Comparison of ENCODE assay signal across 15 cellular contexts in genomic region chr7:100093925-100094486, GRCh38. TPM values are rescaled to one million over a fixed set of nuclear protein-coding genes. Genes with fewer than 3 reads are reported as not detected.
DNase-seq lines count a peak whose midpoint lies in the region; ATAC-seq and TF ChIP-seq lines count a peak whose summit lies in the region.
"Had no signal": no experiment of that assay in that cellular context is flagged by ENCODE, and none has a peak within 500 bp of the region (broad histone marks: within the 10 kb centered on the region; RNA-seq: fewer than 3 reads in every experiment).

No MANE protein-coding gene starts in this region.

- CTCF ChIA-PET in A673 (lab: Charles Lee): no interaction called here

- H3K9me3 ChIP-seq in A673 (ENCODE audit: low read depth, low read length, poor library complexity, severe bottlenecking) (no peaks in the 10 kb centered on the region), endodermal cell (ENCODE audit: control insufficient read depth, low read length) (no peaks in the 10 kb centered on the region)
- H3K9me3 ChIP-seq: body of pancreas had no signal

- no peak overlapping the region for H3K4me3 ChIP-seq in A673 (ENCODE audit: low read depth, low read length, poor library complexity, severe bottlenecking)
- no peak overlapping the region for H3K4me3 ChIP-seq in H7 (ENCODE audit: insufficient read depth, low read depth, low read length)
- no peak overlapping the region for H3K4me3 ChIP-seq in endodermal cell (ENCODE audit: low read length)
- H3K4me3 ChIP-seq: body of pancreas had no signal

- intact Hi-C loops in A673 (cut with micrococcal nuclease; ENCODE audit: unreplicated experiment): no loop called here

- peaks cover 14% of the 10 kb centered on the region for H3K4me1 Mint-ChIP-seq in endodermal cell

- ATAC-seq in HG03025 (IDR thresholded peaks at IDR 0.05; ENCODE audit: low FRiP score, unreplicated experiment): no peak
- ATAC-seq: body of pancreas had no signal

- no peak overlapping the region for H3K9ac ChIP-seq in endodermal cell (ENCODE audit: extremely low read depth, low read length, poor library complexity, severe bottlenecking)

- DNase-seq in A673 (ENCODE audit: low spot score): peak; percentile 37
- peak; percentile 21 for DNase-seq in H7
- no peak for DNase-seq in endodermal cell
- no peak for DNase-seq in pons (ENCODE audit: low spot score)
- no peak for DNase-seq in COLO668 (lab: John Stamatoyannopoulos, UW; ENCODE audit: unreplicated experiment)
- DNase-seq: activated CD4-positive, alpha-beta T cell treated with anti-CD3 and anti-CD28 coated beads for 4 hours; body of pancreas; GDM1; MV-4-11; NCI-H2171; right cardiac atrium had no signal

- WGBS in endodermal cell (ENCODE audit: insufficient coverage in 1 of 2, insufficient read length in 1 of 2), 2 experiments: 89 to 97% methylated on average over 13 to 16 of the region's 16 CpGs

- no peak overlapping the region for H3K4me3 Mint-ChIP-seq in endodermal cell
- H3K4me3 Mint-ChIP-seq: activated T-helper 1 cell treated with anti-CD3 and anti-CD28 coated beads, Interleukin-12 subunit alpha, Interleukin-12 subunit beta, Interleukin-2, Interleukin-4 antibody, amounts not matched to agents 30 ng/mL and 10 ng/mL and 1 ng/mL, durations not matched to agents 14 hours and 24 hours and 36 hours; B cell; stimulated activated naive CD8-positive, alpha-beta T cell treated with anti-CD3 and anti-CD28 coated beads, Interleukin-15, Interleukin-2, amounts not matched to agents 100 ng/mL and 50 ng/mL, for 24 hours had no signal

- H3K27me3 ChIP-seq in A673 (replicated peaks; ENCODE audit: insufficient read depth, low read depth, low read length, poor library complexity): no peaks in the 10 kb centered on the region
- H3K27me3 ChIP-seq in H7 (ENCODE audit: control insufficient read depth, insufficient read depth, low read length): no peaks in the 10 kb centered on the region
- H3K27me3 ChIP-seq in endodermal cell (ENCODE audit: control insufficient read depth, insufficient read depth, low read length, poor library complexity, severe bottlenecking): no peaks in the 10 kb centered on the region
- H3K27me3 ChIP-seq: body of pancreas had no signal

- H3K36me3 Mint-ChIP-seq in endodermal cell (ENCODE audit: low read depth): peaks cover 85% of the 10 kb centered on the region

- H3K27me3 Mint-ChIP-seq in endodermal cell (ENCODE audit: insufficient read depth): no peaks in the 10 kb centered on the region
- H3K27me3 Mint-ChIP-seq: B cell; stimulated activated naive CD8-positive, alpha-beta T cell treated with anti-CD3 and anti-CD28 coated beads, Interleukin-15, Interleukin-2, amounts not matched to agents 100 ng/mL and 50 ng/mL, for 24 hours had no signal

- TF ChIP-seq CTCF in A673 (conservative IDR thresholded peaks at IDR 0.05; ENCODE audit: low read depth, low read length) (no peak), endodermal cell (conservative IDR thresholded peaks at IDR 0.05) (no peak)

- peak overlapping the region; percentile 17 for H3K27ac ChIP-seq in A673 (ENCODE audit: low read depth, low read length, poor library complexity, severe bottlenecking)
- H3K27ac ChIP-seq in endodermal cell (ENCODE audit: low read depth, low read length): no peak overlapping the region
- H3K27ac ChIP-seq: body of pancreas had no signal

- BruUV-seq in A673 (replicated peaks; lab: Mats Ljungman, UMichigan): no TSS peak

- no peaks in the 10 kb centered on the region for H3K9me3 Mint-ChIP-seq in endodermal cell
- H3K9me3 Mint-ChIP-seq: activated T-helper 1 cell treated with anti-CD3 and anti-CD28 coated beads, Interleukin-12 subunit alpha, Interleukin-12 subunit beta, Interleukin-2, Interleukin-4 antibody, amounts not matched to agents 30 ng/mL and 10 ng/mL and 1 ng/mL, durations not matched to agents 14 hours and 24 hours and 36 hours; stimulated activated naive CD8-positive, alpha-beta T cell treated with anti-CD3 and anti-CD28 coated beads, Interleukin-15, Interleukin-2, amounts not matched to agents 100 ng/mL and 50 ng/mL, for 24 hours had no signal

- H3K36me3 ChIP-seq in A673 (ENCODE audit: insufficient read depth, low read length, poor library complexity, severe bottlenecking) (peaks cover 90% of the 10 kb centered on the region), H7 (replicated peaks; ENCODE audit: control insufficient read depth, insufficient read depth, low read length) (peaks cover 72% of the 10 kb centered on the region), endodermal cell (ENCODE audit: control insufficient read depth, insufficient read depth, low read length) (peaks cover 88% of the 10 kb centered on the region)

- H3K27ac Mint-ChIP-seq in endodermal cell: peak overlapping the region; percentile 77
- H3K27ac Mint-ChIP-seq: activated T-helper 1 cell treated with anti-CD3 and anti-CD28 coated beads, Interleukin-12 subunit alpha, Interleukin-12 subunit beta, Interleukin-2, Interleukin-4 antibody, amounts not matched to agents 30 ng/mL and 10 ng/mL and 1 ng/mL, durations not matched to agents 14 hours and 24 hours and 36 hours; B cell had no signal

- peaks cover 21% of the 10 kb centered on the region for H3K4me1 ChIP-seq in A673 (ENCODE audit: insufficient read depth, low read length, poor library complexity, severe bottlenecking)
- peaks cover 6% of the 10 kb centered on the region for H3K4me1 ChIP-seq in endodermal cell (ENCODE audit: control insufficient read depth, insufficient read depth, low read length)

- POLR2A ChIA-PET in A673 (lab: Charles Lee; ENCODE audit: low non-redundant PET): interaction anchor here (0.7 kb wide), 1 partner anchor 213 kb away, joined by 3 read pairs; no protein-coding TSS in a partner anchor

RNA-seq across cellular contexts. Expression of gene COPS6, which starts 5.2 kb away (rescaled TPM):
- total RNA-seq in A673 (2021): 155 and 166 TPM in 2 replicates
- 51.8 and 59.6 TPM in 2 replicates for total RNA-seq in H7 (2014; rRNA removed; shearing (Covaris generic))
- 100 to 1,000 TPM; 109 to 121 TPM for total RNA-seq in endodermal cell
- polyA plus RNA-seq in endodermal cell (2013, experiment 1 of 2): 105 TPM
- 104 TPM for polyA plus RNA-seq in endodermal cell (2013, experiment 2 of 2)

RNA-seq across cellular contexts. Expression of gene MCM7, which starts 7.2 kb away (rescaled TPM):
- total RNA-seq in A673 (2021): 399 and 418 TPM in 2 replicates
- 363 and 383 TPM in 2 replicates for total RNA-seq in H7 (2014; rRNA removed; shearing (Covaris generic))
- total RNA-seq in endodermal cell: 100 to 1,000 TPM; 219 to 242 TPM
- polyA plus RNA-seq in endodermal cell (2013, experiment 1 of 2): 247 TPM
- polyA plus RNA-seq in endodermal cell (2013, experiment 2 of 2): 223 TPM

RNA-seq across cellular contexts. Expression of gene AP4M1, which starts 7.4 kb away (rescaled TPM):
- 24.0 and 25.1 TPM in 2 replicates for total RNA-seq in A673 (2021)
- total RNA-seq in H7 (2014; rRNA removed; shearing (Covaris generic)): 15.1 and 23.3 TPM in 2 replicates
- 10 to 100 TPM; 26.3 to 31.5 TPM for total RNA-seq in endodermal cell
- 28.5 TPM for polyA plus RNA-seq in endodermal cell (2013, experiment 1 of 2)
- polyA plus RNA-seq in endodermal cell (2013, experiment 2 of 2): 26.7 TPM

RNA-seq across cellular contexts. Expression of gene ZNF3, which starts 12.5 kb away (rescaled TPM):
- total RNA-seq in A673 (2021) (50.2 and 50.8 TPM in 2 replicates), endodermal cell (10 to 100 TPM; 32.8 to 39.9 TPM)
- 40.8 and 51.0 TPM in 2 replicates for total RNA-seq in H7 (2014; rRNA removed; shearing (Covaris generic))
- 48.7 TPM for polyA plus RNA-seq in endodermal cell (2013, experiment 1 of 2)
- 43.7 TPM for polyA plus RNA-seq in endodermal cell (2013, experiment 2 of 2)

RNA-seq across cellular contexts. Expression of gene TAF6, which starts 25.2 kb away (rescaled TPM):
- total RNA-seq in A673 (2021): 97.3 and 98.8 TPM in 2 replicates
- total RNA-seq in H7 (2014; rRNA removed; shearing (Covaris generic)): 104 and 106 TPM in 2 replicates
- total RNA-seq in endodermal cell: 100 to 1,000 TPM in 1 of 2 donors, 10 to 100 TPM in 1; 83.1 to 113 TPM
- polyA plus RNA-seq in endodermal cell (2013, experiment 1 of 2): 82.4 TPM
- 77.9 TPM for polyA plus RNA-seq in endodermal cell (2013, experiment 2 of 2)

Comparison
In these comparisons a context has a peak if more than half of its experiments do, and no peak if none do; other contexts are left out.
1. DNase-seq: peak in A673 (single experiment) and H7 (single experiment); none in endodermal cell (single experiment), pons (single experiment) and COLO668 (single experiment).